In the genomic region with DNA sequence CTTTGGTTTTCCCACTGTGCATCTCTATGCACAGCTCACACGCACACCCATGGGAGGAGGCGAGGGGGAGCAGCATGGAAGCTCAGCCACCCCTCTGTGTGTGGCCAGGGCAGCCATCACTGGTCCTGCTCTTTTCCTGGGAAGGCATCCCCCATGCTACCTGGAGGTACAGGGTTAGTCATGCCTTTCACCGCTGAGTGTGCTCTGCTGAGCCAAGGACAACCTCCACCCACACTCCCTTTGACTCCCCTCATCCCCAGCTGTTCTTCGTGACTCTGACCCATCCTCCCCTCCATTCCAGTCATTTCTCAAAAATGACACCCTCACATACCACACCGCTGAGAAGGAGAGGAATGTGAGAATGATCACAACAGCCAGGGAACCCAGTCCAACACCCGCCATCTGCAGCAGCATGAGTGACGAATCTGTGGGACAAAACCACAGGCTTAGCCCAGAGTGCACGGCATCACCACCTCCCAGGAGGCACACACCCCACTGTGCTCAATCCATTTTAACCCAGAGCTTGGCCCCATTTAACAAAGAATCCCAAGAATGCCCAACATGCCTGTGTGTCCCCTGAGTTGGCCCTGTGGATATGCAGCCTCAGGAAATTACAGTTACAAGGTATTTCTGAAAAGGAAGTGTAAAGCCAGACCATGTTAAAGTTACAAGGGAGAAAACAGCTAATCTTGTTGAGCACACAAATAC, we compare ENCODE assay signal across 9 cellular contexts.
DNase-seq lines count a peak whose midpoint lies in the region; ATAC-seq and TF ChIP-seq lines count a peak whose summit lies in the region.
"Had no signal": no experiment of that assay in that cellular context is flagged by ENCODE, and none has a peak within 500 bp of the region (broad histone marks: within the 10 kb centered on the region; RNA-seq: fewer than 3 reads in every experiment).

No MANE protein-coding gene starts in this region.

- H3K27ac ChIP-seq in HUES64 (ENCODE audit: low read depth, low read length) = peak overlapping the region; percentile 79
- peak overlapping the region in 1 of 2 donors; percentile 14 for H3K27ac ChIP-seq in lung (ENCODE audit: low read depth in 1 of 2, low read length in 1 of 2)
- H3K27ac ChIP-seq in CD4-positive, alpha-beta memory T cell (ENCODE audit: low read depth, low read length) = no peak overlapping the region
- H3K27ac ChIP-seq: parathyroid adenoma had no signal

- peaks cover 0 to 5% (median 0%) of the 10 kb centered on the region in 8 donors for H3K9me3 Mint-ChIP-seq in CD4-positive, alpha-beta memory T cell

- H3K27me3 ChIP-seq in HUES64 (ENCODE audit: insufficient read depth, low read length) (no peaks in the 10 kb centered on the region), lung (ENCODE audit: control insufficient read depth, insufficient read depth) (no peaks in the 10 kb centered on the region)
- no peaks in the 10 kb centered on the region for H3K27me3 ChIP-seq in CD4-positive, alpha-beta memory T cell (ENCODE audit: insufficient read depth, low read length)

- TF ChIP-seq CTCF in lung (IDR thresholded peaks at IDR 0.05; ENCODE audit: control extremely low read depth, extremely low read depth) (no peak), GM13976 (IDR thresholded peaks at IDR 0.05; ENCODE audit: borderline replicate concordance, control extremely low read depth, extremely low read depth, insufficient read depth, missing control alignments) (no peak)

- no peaks in the 10 kb centered on the region for H3K27me3 Mint-ChIP-seq in CD4-positive, alpha-beta memory T cell

- DNase-seq in AG08395 (ENCODE audit: low spot score) = peak; percentile 94
- peak; percentile 61 to 83 for DNase-seq in dermis microvascular lymphatic vessel endothelial cell (ENCODE audit: low read depth in 2 of 2)
- no peak for DNase-seq in lung (ENCODE audit: low spot score)
- no peak for DNase-seq in CD4-positive, alpha-beta memory T cell
- no peak for DNase-seq in GM13976 (ENCODE audit: low spot score)
- no peak for DNase-seq in NCI-H2196 treated with DMSO at 0.1 percent for 48 hours (lab: John Stamatoyannopoulos, UW; ENCODE audit: unreplicated experiment)

- H3K36me3 ChIP-seq in HUES64 (ENCODE audit: insufficient read depth, low read length) = no peaks in the 10 kb centered on the region
- H3K36me3 ChIP-seq in lung (ENCODE audit: control insufficient read depth in 2 of 2, insufficient read depth in 2 of 2, low read length in 2 of 2) = peaks cover 0 to 5% of the 10 kb centered on the region in 2 donors
- no peaks in the 10 kb centered on the region for H3K36me3 ChIP-seq in CD4-positive, alpha-beta memory T cell (ENCODE audit: insufficient read depth, low read length)

- H3K27ac Mint-ChIP-seq in CD4-positive, alpha-beta memory T cell = no peak overlapping the region

- H3K4me3 ChIP-seq in HUES64 (ENCODE audit: low read length) = no peak overlapping the region
- H3K4me3 ChIP-seq in lung = no peak overlapping the region
- H3K4me3 ChIP-seq in CD4-positive, alpha-beta memory T cell (ENCODE audit: low read length in 2 of 2) = no peak overlapping the region

- intact Hi-C loops in CD4-positive, alpha-beta memory T cell (cut with micrococcal nuclease) = no loop called here

- H3K4me1 ChIP-seq in HUES64 (ENCODE audit: insufficient read depth, low read length) (peaks cover 36% of the 10 kb centered on the region), lung (ENCODE audit: control insufficient read depth in 2 of 2, insufficient read depth in 2 of 2, low read length in 2 of 2) (peaks cover 0 to 5% of the 10 kb centered on the region in 2 donors)
- peaks cover 21% of the 10 kb centered on the region for H3K4me1 ChIP-seq in CD4-positive, alpha-beta memory T cell (ENCODE audit: insufficient read depth, low read length)
- H3K4me1 ChIP-seq: parathyroid adenoma had no signal

- CTCF ChIA-PET in CD4-positive, alpha-beta memory T cell (lab: Charles Lee; ENCODE audit: partially characterized antibody) = no interaction called here

- WGBS in HUES64 = 56% methylated on average over 8 of the region's 8 CpGs
- WGBS in lung, 2 donors = 79 to 85% methylated on average over 8 of the region's 8 CpGs

- H3K4me1 Mint-ChIP-seq in CD4-positive, alpha-beta memory T cell = peaks cover 20 to 45% (median 32%) of the 10 kb centered on the region in 4 donors

- H3K4me3 Mint-ChIP-seq in CD4-positive, alpha-beta memory T cell = no peak overlapping the region

- H3K9me3 ChIP-seq in HUES64 (ENCODE audit: insufficient read depth, low read depth, low read length) (no peaks in the 10 kb centered on the region), lung (ENCODE audit: control insufficient read depth in 2 of 2, insufficient read depth in 1 of 2, low read length in 1 of 2) (no peaks in the 10 kb centered on the region)
- H3K9me3 ChIP-seq in CD4-positive, alpha-beta memory T cell (ENCODE audit: control insufficient read depth in 1 of 2, low read length in 2 of 2) = no peaks in the 10 kb centered on the region

- peaks cover 4 to 17% of the 10 kb centered on the region in 2 donors for H3K36me3 Mint-ChIP-seq in CD4-positive, alpha-beta memory T cell

- POLR2A ChIA-PET in CD4-positive, alpha-beta memory T cell (lab: Charles Lee; ENCODE audit: partially characterized antibody) = interaction anchor here (0.5 kb wide), 1 partner anchor 11 kb away, joined by 3 read pairs; no protein-coding TSS in a partner anchor

- ATAC-seq in lung (ENCODE audit: insufficient read depth, low FRiP score) = peak; percentile 74
- no peak for ATAC-seq in GM21737 (IDR thresholded peaks at IDR 0.05; ENCODE audit: unreplicated experiment)

- peak overlapping the region; percentile 45; the same call in 1 of the 2 replicates for H3K9ac ChIP-seq in HUES64 (ENCODE audit: low read depth, low read length)
- H3K9ac ChIP-seq: parathyroid adenoma had no signal

- in situ Hi-C loops in GM13976 (cut with MboI; ENCODE audit: low sequenced_read_pairs, unreplicated experiment) = no loop called here

Comparison
In these comparisons a context has a peak if more than half of its experiments do, and no peak if none do; other contexts are left out.
1. DNase-seq: peak in AG08395 (single experiment) and dermis microvascular lymphatic vessel endothelial cell (2 of 2); none in lung (single experiment), CD4-positive, alpha-beta memory T cell (0 of 5), GM13976 (single experiment) and NCI-H2196 treated with DMSO at 0.1 percent for 48 hours (single experiment).